ENCODE assay signal across 8 cellular contexts in genomic region chr15:40340740-40341400, GRCh38. TPM values are rescaled to one million over a fixed set of nuclear protein-coding genes. Genes with fewer than 3 reads are reported as not detected.
DNase-seq lines count a peak whose midpoint lies in the region; ATAC-seq and TF ChIP-seq lines count a peak whose summit lies in the region.

Gene CCDC9B (minus strand): TSS chr15:40340939. CDS start chr15:40340819, 120 bp downstream.

- intact Hi-C loops in Calu3 (cut with micrococcal nuclease; ENCODE audit: unreplicated experiment) (no loop called here), Right ventricle myocardium inferior (cut with DNase I) (loop anchor here (1.0 to 2.0 kb wide), 2 partner anchors 18 to 80 kb away; partner anchors contain the start of gene INAFM2), posterior vena cava (cut with DNase I) (loop anchor here in 1 of 2 donors (10.0 kb wide), 1 partner anchor 1136 kb away; no protein-coding TSS in a partner anchor)

- CTCF ChIA-PET in Calu3 (lab: Charles Lee): interaction anchor here (0.6 to 3.8 kb wide), 5 partner anchors 17 to 252 kb away, joined by 3 to 23 read pairs (median 4); partner anchors contain the start of genes DISP2, INAFM2 and PLCB2

- peak within 1 kb of the TSS; percentile 77 for H3K4me3 Mint-ChIP-seq in Calu3 (ENCODE audit: low read depth, unreplicated experiment)

- no TSS peak for BruUV-seq in Calu3 (replicated peaks; lab: Mats Ljungman, UMichigan)

- H3K4me3 ChIP-seq in adipocyte (ENCODE audit: low read length): peak within 1 kb of the TSS; percentile 73

- no peak for TF ChIP-seq CTCF in Calu3 (IDR thresholded peaks at IDR 0.05; ENCODE audit: unreplicated experiment)

- ATAC-seq in Right ventricle myocardium inferior: peak; percentile 76
- ATAC-seq in HG02884 (IDR thresholded peaks at IDR 0.05; ENCODE audit: unreplicated experiment): no peak
- no peak for ATAC-seq in HG02610 (IDR thresholded peaks at IDR 0.05; ENCODE audit: unreplicated experiment)

- H3K9ac ChIP-seq in adipocyte (ENCODE audit: low read length): peak within 1 kb of the TSS; percentile 92

- DNase-seq in Calu3 (peak; percentile 89), NCI-H2029 treated with DMSO at 0.1 percent for 48 hours (lab: John Stamatoyannopoulos, UW) (peak; percentile 43), adipocyte (ENCODE audit: low read depth) (peak; percentile 97), Right ventricle myocardium inferior (ENCODE audit: missing footprints) (peak; percentile 89), posterior vena cava (ENCODE audit: low spot score) (peak; percentile 96)
- no peak for DNase-seq in stimulated activated CD4-positive, alpha-beta T cell treated with anti-CD3 and anti-CD28 coated beads, Interleukin-4, amount 100 ng/mL, for 24 hours

- H3K9me3 ChIP-seq in adipocyte (ENCODE audit: control insufficient read depth, low read length): no peaks in the 10 kb centered on the region

- peaks cover 34% of the 10 kb centered on the region for H3K4me1 Mint-ChIP-seq in Calu3 (ENCODE audit: low read depth, unreplicated experiment)

- no peaks in the 10 kb centered on the region for H3K27me3 ChIP-seq in adipocyte (replicated peaks; ENCODE audit: control insufficient read depth, insufficient read depth, low read length)

- H3K9me3 Mint-ChIP-seq in Calu3 (ENCODE audit: low read depth, unreplicated experiment): no peaks in the 10 kb centered on the region

- H3K27ac Mint-ChIP-seq in Calu3 (ENCODE audit: unreplicated experiment): peak within 1 kb of the TSS; percentile 60

- H3K36me3 Mint-ChIP-seq in Calu3 (ENCODE audit: insufficient read depth, unreplicated experiment): peaks cover 39% of the 10 kb centered on the region

- peaks cover 63% of the 10 kb centered on the region for H3K4me1 ChIP-seq in adipocyte (ENCODE audit: control insufficient read depth, insufficient read depth, low read length)

- H3K27me3 Mint-ChIP-seq in Calu3 (ENCODE audit: unreplicated experiment): no peaks in the 10 kb centered on the region

- H3K36me3 ChIP-seq in adipocyte (ENCODE audit: control insufficient read depth, insufficient read depth, low read length, severe bottlenecking): no peaks in the 10 kb centered on the region

RNA-seq across cellular contexts. Expression of gene CCDC9B, which starts in this region (rescaled TPM):
- 85.6 and 102 TPM in 2 replicates for total RNA-seq in Calu3 (2022)
- total RNA-seq in Right ventricle myocardium inferior: 162 TPM
- 10 to 100 TPM; 29.2 to 31.2 TPM for total RNA-seq in posterior vena cava
